23 cellular contexts compared by ENCODE assay signal in genomic region chr3:179615458-179616173, GRCh38. TPM values are rescaled to one million over a fixed set of nuclear protein-coding genes. Genes with fewer than 3 reads are reported as not detected.
DNase-seq lines count a peak whose midpoint lies in the region; ATAC-seq, FAIRE-seq and TF ChIP-seq lines count a peak whose summit lies in the region.
"Had no signal": no experiment of that assay in that cellular context is flagged by ENCODE, and none has a peak within 500 bp of the region (broad histone marks: within the 10 kb centered on the region; RNA-seq: fewer than 3 reads in every experiment).

No MANE protein-coding gene starts in this region.

- H3K4ac ChIP-seq in neuronal stem cell (ENCODE audit: low read length) = no peak overlapping the region

- 100% methylated on average over 1 of the region's 4 CpGs; no CpG with 5 or more reads in 1 of the 2 donors for whole genome bisulfite sequencing in neuronal stem cell (ENCODE audit: extremely low coverage in 2 of 2, insufficient read length in 2 of 2, insufficient replicate concordance in 1 of 2), 2 donors

- H2BK120ac ChIP-seq in neuronal stem cell (ENCODE audit: low read depth, low read length) = no peak overlapping the region

- no peak overlapping the region for H3K4me2 ChIP-seq in neuronal stem cell (ENCODE audit: insufficient read depth, low read length, poor library complexity, severe bottlenecking)
- H3K4me2 ChIP-seq: KMS-11 had no signal

- H4K91ac ChIP-seq in neuronal stem cell (ENCODE audit: low read depth, low read length, poor library complexity) = no peak overlapping the region

- H3K14ac ChIP-seq in neuronal stem cell (ENCODE audit: low read length) = no peak overlapping the region

- peaks cover 11% of the 10 kb centered on the region for H3K4me1 Mint-ChIP-seq in activated T-helper 17 cell treated with anti-CD3 and anti-CD28 coated beads, Interleukin-2, amount 50 U/mL, for 72 hours

- no peak overlapping the region for H3K18ac ChIP-seq in neuronal stem cell (ENCODE audit: low read length)

- no peak overlapping the region for H2BK15ac ChIP-seq in neuronal stem cell (ENCODE audit: low read length)

- H2BK12ac ChIP-seq in neuronal stem cell (ENCODE audit: low read length) = no peak overlapping the region

- H3K27ac Mint-ChIP-seq in activated T-helper 17 cell treated with anti-CD3 and anti-CD28 coated beads, Interleukin-2, amount 50 U/mL, for 72 hours = peak overlapping the region; percentile 18
- H3K27ac Mint-ChIP-seq: activated CD4-positive, alpha-beta T cell treated with anti-CD3 and anti-CD28 coated beads, Interleukin-2, amount 10 ng/mL, durations not matched to agents 7 days and 5 days; naive thymus-derived CD4-positive, alpha-beta T cell had no signal

- peaks cover 57% of the 10 kb centered on the region for H3K36me3 Mint-ChIP-seq in activated T-helper 17 cell treated with anti-CD3 and anti-CD28 coated beads, Interleukin-2, amount 50 U/mL, for 72 hours (ENCODE audit: low read depth)

- H4K8ac ChIP-seq in neuronal stem cell (ENCODE audit: low read depth, low read length) = no peak overlapping the region

- ATAC-seq in activated T-helper 17 cell treated with anti-CD3 and anti-CD28 coated beads, Interleukin-2, amount 50 U/mL, for 72 hours (replicated peaks) = no peak
- ATAC-seq: left cardiac atrium; naive thymus-derived CD4-positive, alpha-beta T cell had no signal

- TF ChIP-seq CTCF in D721Med (IDR thresholded peaks at IDR 0.05; ENCODE audit: insufficient read depth, missing control alignments) (no peak), fibroblast of the aortic adventitia (IDR thresholded peaks at IDR 0.05; ENCODE audit: insufficient read depth, low read length) (no peak)

- H3K4me3 ChIP-seq in fibroblast of the aortic adventitia (ENCODE audit: low read depth, low read length) (no peak overlapping the region), neuronal stem cell (ENCODE audit: low read length in 2 of 2) (no peak overlapping the region)
- H3K4me3 ChIP-seq: HAP-1, thoracic aorta had no signal

- H3K9me3 ChIP-seq in neuronal stem cell (replicated peaks in 1 of 2; ENCODE audit: control insufficient read depth in 2 of 2, insufficient read depth in 1 of 2, low read depth in 1 of 2, low read length in 2 of 2) = peaks cover 0 to 2% of the 10 kb centered on the region in 2 donors
- H3K9me3 ChIP-seq: thoracic aorta had no signal

- H3K4me3 Mint-ChIP-seq in activated T-helper 17 cell treated with anti-CD3 and anti-CD28 coated beads, Interleukin-2, amount 50 U/mL, for 72 hours = no peak overlapping the region
- H3K4me3 Mint-ChIP-seq: activated CD4-positive, alpha-beta T cell treated with anti-CD3 and anti-CD28 coated beads, Interleukin-2, amount 10 ng/mL, durations not matched to agents 7 days and 5 days; CD4-positive, alpha-beta memory T cell; naive thymus-derived CD4-positive, alpha-beta T cell had no signal

- no peak overlapping the region for H3K27ac ChIP-seq in neuronal stem cell (replicated peaks; ENCODE audit: low read length)
- H3K27ac ChIP-seq: epithelial cell of prostate, KMS-11, parathyroid adenoma, thoracic aorta had no signal

- no peak overlapping the region for H2AK5ac ChIP-seq in neuronal stem cell (ENCODE audit: low read depth, low read length)

- H3K9me3 Mint-ChIP-seq in activated T-helper 17 cell treated with anti-CD3 and anti-CD28 coated beads, Interleukin-2, amount 50 U/mL, for 72 hours = no peaks in the 10 kb centered on the region
- H3K9me3 Mint-ChIP-seq: naive thymus-derived CD4-positive, alpha-beta T cell had no signal

- no peaks in the 10 kb centered on the region for H3K27me3 ChIP-seq in neuronal stem cell (ENCODE audit: control insufficient read depth in 3 of 3, insufficient read depth in 3 of 3, low read depth in 1 of 3, low read length in 3 of 3)

- no peak overlapping the region for H3K9ac ChIP-seq in neuronal stem cell (ENCODE audit: low read depth, low read length, poor library complexity)
- H3K9ac ChIP-seq: KMS-11, parathyroid adenoma had no signal

- H3K4me1 ChIP-seq in neuronal stem cell (ENCODE audit: control insufficient read depth in 2 of 2, insufficient read depth in 1 of 2, low read depth in 1 of 2, low read length in 2 of 2) = no peaks in the 10 kb centered on the region
- H3K4me1 ChIP-seq: parathyroid adenoma had no signal

- no peak overlapping the region for H2AFZ ChIP-seq in neuronal stem cell (ENCODE audit: low read length)
- H2AFZ ChIP-seq: parathyroid adenoma had no signal

- no peaks in the 10 kb centered on the region for H3K27me3 Mint-ChIP-seq in activated T-helper 17 cell treated with anti-CD3 and anti-CD28 coated beads, Interleukin-2, amount 50 U/mL, for 72 hours
- H3K27me3 Mint-ChIP-seq: activated CD4-positive, alpha-beta T cell treated with anti-CD3 and anti-CD28 coated beads, Interleukin-2, amount 10 ng/mL, durations not matched to agents 7 days and 5 days; CD4-positive, alpha-beta memory T cell; naive thymus-derived CD4-positive, alpha-beta T cell had no signal

- H3K79me1 ChIP-seq in neuronal stem cell (ENCODE audit: low read depth, low read length) = peaks cover 2% of the 10 kb centered on the region

- no peak overlapping the region for H2BK5ac ChIP-seq in neuronal stem cell (ENCODE audit: low read length)

- H3K23ac ChIP-seq in neuronal stem cell (ENCODE audit: low read depth, low read length, poor library complexity) = no peak overlapping the region

- H3K36me3 ChIP-seq in neuronal stem cell (replicated peaks in 1 of 2; ENCODE audit: control insufficient read depth in 2 of 2, insufficient read depth in 2 of 2, low read length in 2 of 2) = peaks cover 1 to 34% of the 10 kb centered on the region in 2 donors

- DNase-seq in D721Med (ENCODE audit: insufficient read length, low spot score) (no peak), MV-4-11 (lab: John Stamatoyannopoulos, UW) (peak; percentile 3), fibroblast of the aortic adventitia (ENCODE audit: low read depth) (peak; percentile 32), NCI-H1436 treated with DMSO at 0.1 percent for 48 hours (lab: John Stamatoyannopoulos, UW) (no peak), neuronal stem cell (ENCODE audit: low spot score) (no peak), NCI-H2081 treated with DMSO at 0.1 percent for 48 hours (lab: John Stamatoyannopoulos, UW) (no peak)
- DNase-seq: activated CD4-positive, alpha-beta T cell treated with anti-CD3 and anti-CD28 coated beads, Interleukin-2, amount 10 ng/mL, durations not matched to agents 7 days and 5 days; activated CD8-positive, alpha-beta memory T cell treated with anti-CD3 and anti-CD28 coated beads, Interleukin-2, amount 50 U/mL, for 4 hours; activated gamma-delta T cell; amygdala; CD4-positive, alpha-beta memory T cell; DMS79; left cardiac atrium; naive thymus-derived CD4-positive, alpha-beta T cell; NCI-H1105 treated with DMSO at 0.1 percent for 48 hours; NCI-H524 treated with DMSO at 0.1 percent for 48 hours; stimulated activated naive CD4-positive, alpha-beta T cell had no signal

- peak; percentile 95 for FAIRE-seq in D721Med (lab: Jason Lieb, UNC)

RNA-seq across cellular contexts. Expression of gene NDUFB5, which starts 11.0 kb away (rescaled TPM):
- 10 to 100 TPM; 81.7 to 96.9 TPM for total RNA-seq in activated T-helper 17 cell treated with anti-CD3 and anti-CD28 coated beads, Interleukin-2, amount 50 U/mL, for 72 hours
- total RNA-seq in fibroblast of the aortic adventitia (ENCODE audit: low replicate concordance) = 135 and 148 TPM in 2 replicates
- 103 TPM for polyA plus RNA-seq in neuronal stem cell (2013, experiment 1 of 2)
- 104 TPM for polyA plus RNA-seq in neuronal stem cell (2013, experiment 2 of 2)

RNA-seq across cellular contexts. Expression of gene MRPL47, which starts 11.2 kb away (rescaled TPM):
- 10 to 100 TPM; 35.9 to 62.6 TPM for total RNA-seq in activated T-helper 17 cell treated with anti-CD3 and anti-CD28 coated beads, Interleukin-2, amount 50 U/mL, for 72 hours
- total RNA-seq in fibroblast of the aortic adventitia (ENCODE audit: low replicate concordance) = 40.6 and 43.7 TPM in 2 replicates
- polyA plus RNA-seq in neuronal stem cell (2013, experiment 1 of 2) = 96.3 TPM
- 95.4 TPM for polyA plus RNA-seq in neuronal stem cell (2013, experiment 2 of 2)

RNA-seq across cellular contexts. Expression of gene USP13, which starts 37.2 kb away (rescaled TPM):
- 10 to 100 TPM in 1 of 2 donors, 1 to 10 TPM in 1; 4.2 to 12.9 TPM for total RNA-seq in activated T-helper 17 cell treated with anti-CD3 and anti-CD28 coated beads, Interleukin-2, amount 50 U/mL, for 72 hours
- total RNA-seq in fibroblast of the aortic adventitia (ENCODE audit: low replicate concordance) = 14.4 and 36.8 TPM in 2 replicates
- 11.9 TPM for polyA plus RNA-seq in neuronal stem cell (2013, experiment 1 of 2)
- polyA plus RNA-seq in neuronal stem cell (2013, experiment 2 of 2) = 11.1 TPM

RNA-seq across cellular contexts. Expression of gene ACTL6A, which starts 52.9 kb away (rescaled TPM):
- total RNA-seq in activated T-helper 17 cell treated with anti-CD3 and anti-CD28 coated beads, Interleukin-2, amount 50 U/mL, for 72 hours = 10 to 100 TPM; 59.0 to 88.4 TPM
- total RNA-seq in fibroblast of the aortic adventitia (ENCODE audit: low replicate concordance) = 72.8 and 154 TPM in 2 replicates
- polyA plus RNA-seq in neuronal stem cell (2013, experiment 1 of 2) = 75.9 TPM
- polyA plus RNA-seq in neuronal stem cell (2013, experiment 2 of 2) = 75.0 TPM

Comparison
In these comparisons a context has a peak if more than half of its experiments do, and no peak if none do; other contexts are left out.
1. DNase-seq: peak in MV-4-11 (single experiment) and fibroblast of the aortic adventitia (single experiment); none in D721Med (single experiment), NCI-H1436 treated with DMSO at 0.1 percent for 48 hours (single experiment), neuronal stem cell (single experiment) and NCI-H2081 treated with DMSO at 0.1 percent for 48 hours (single experiment).